Comparison of ENCODE assay signal across 8 cellular contexts in the genomic region with DNA sequence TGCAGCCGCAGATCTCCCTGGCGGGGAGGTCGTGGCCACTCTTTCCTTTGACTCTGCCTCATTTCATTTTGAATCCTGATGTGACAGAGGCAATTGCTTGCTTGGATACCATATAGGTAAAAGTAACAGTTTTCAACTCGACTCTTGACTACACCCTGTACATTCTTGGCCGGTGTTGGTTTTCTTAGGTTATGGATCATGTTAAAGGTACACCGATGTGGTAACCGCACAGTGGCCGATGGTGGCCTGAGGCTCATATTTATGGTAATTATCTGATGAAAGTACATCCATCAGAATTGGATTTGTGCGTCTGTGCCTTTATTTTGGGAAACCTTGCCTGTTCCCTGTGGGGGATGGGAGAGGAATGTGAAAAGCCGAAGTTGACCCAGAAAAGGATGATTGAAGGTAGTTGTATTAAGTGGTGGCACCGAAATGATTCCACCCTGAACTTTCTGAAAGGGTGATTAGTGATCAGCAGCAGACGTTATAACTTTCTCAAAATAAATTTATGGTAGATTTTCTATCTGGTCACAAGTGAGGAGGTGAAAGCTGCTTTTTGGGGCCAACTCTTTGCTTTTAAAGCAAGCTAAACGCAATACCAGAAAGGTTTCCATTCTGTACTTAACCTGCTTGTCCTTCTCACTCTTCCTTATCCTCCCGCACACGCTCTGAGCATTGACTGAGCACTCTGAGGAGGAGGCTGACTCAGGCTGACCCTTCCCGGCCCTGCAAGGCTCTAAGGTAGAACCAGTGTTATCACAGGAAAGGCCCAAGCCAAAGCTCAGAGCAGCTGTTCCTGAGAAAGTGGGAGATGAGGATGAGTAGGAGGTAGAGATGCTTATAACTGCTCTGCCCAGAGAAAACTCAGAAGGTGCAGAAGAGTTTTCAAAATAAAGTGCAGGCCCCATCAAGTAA. TPM values are rescaled to one million over a fixed set of nuclear protein-coding genes. Genes with fewer than 3 reads are reported as not detected.
DNase-seq lines count a peak whose midpoint lies in the region; ATAC-seq and TF ChIP-seq lines count a peak whose summit lies in the region.

No MANE protein-coding gene starts in this region.

- H3K36me3 Mint-ChIP-seq in CD8-positive, alpha-beta T cell: no peaks in the 10 kb centered on the region
- H3K36me3 Mint-ChIP-seq in memory B cell: peaks cover 3% of the 10 kb centered on the region

- peaks cover 2% of the 10 kb centered on the region for H3K9me3 Mint-ChIP-seq in CD8-positive, alpha-beta T cell
- H3K9me3 Mint-ChIP-seq in memory B cell: no peaks in the 10 kb centered on the region

- H3K4me1 Mint-ChIP-seq in CD8-positive, alpha-beta T cell (ENCODE audit: low read depth): peaks cover 8% of the 10 kb centered on the region
- peaks cover 8% of the 10 kb centered on the region for H3K4me1 Mint-ChIP-seq in memory B cell

- no peak for TF ChIP-seq EP300 in upper lobe of left lung (IDR thresholded peaks at IDR 0.05)

- intact Hi-C loops in CD8-positive, alpha-beta T cell (cut with DNase I, micrococcal nuclease): loop anchor here in 1 of 2 experiments (1.0 to 10.0 kb wide), 2 partner anchors 30 to 130 kb away; no protein-coding TSS in a partner anchor

- peaks cover 5% of the 10 kb centered on the region for H3K4me1 ChIP-seq in CD8-positive, alpha-beta T cell (ENCODE audit: insufficient read depth, low read length)
- peaks cover 18 to 44% (median 20%) of the 10 kb centered on the region in 4 donors for H3K4me1 ChIP-seq in upper lobe of left lung

- peaks cover 18% of the 10 kb centered on the region for H3K27me3 ChIP-seq in CD8-positive, alpha-beta T cell (ENCODE audit: insufficient read depth, low read length)
- H3K27me3 ChIP-seq in brain microvascular endothelial cell (replicated peaks) (no peaks in the 10 kb centered on the region), upper lobe of left lung (no peaks in the 10 kb centered on the region)

- no peak overlapping the region for H3K27ac Mint-ChIP-seq in CD8-positive, alpha-beta T cell
- no peak overlapping the region for H3K27ac Mint-ChIP-seq in memory B cell

- TF ChIP-seq POLR2A in upper lobe of left lung (IDR thresholded peaks at IDR 0.05): no peak

- H3K4me3 ChIP-seq in CD8-positive, alpha-beta T cell (ENCODE audit: low read depth, low read length): peak overlapping the region; percentile 57
- H3K4me3 ChIP-seq in brain microvascular endothelial cell (ENCODE audit: low read depth, low read length) (peak overlapping the region; percentile 82), upper lobe of left lung (peak overlapping the region; percentile 55 to 82 (median 66))

- in situ Hi-C loops in brain microvascular endothelial cell (cut with HindIII; ENCODE audit: low pct_ligation_motif_present, low sequenced_read_pairs): no loop called here

- no peaks in the 10 kb centered on the region for H3K36me3 ChIP-seq in CD8-positive, alpha-beta T cell (ENCODE audit: insufficient read depth, low read length)
- H3K36me3 ChIP-seq in brain microvascular endothelial cell (replicated peaks): no peaks in the 10 kb centered on the region
- H3K36me3 ChIP-seq in upper lobe of left lung: no peaks in the 10 kb centered on the region

- POLR2A ChIA-PET in CD8-positive, alpha-beta T cell (lab: Charles Lee): no interaction called here

- H3K4me3 Mint-ChIP-seq in CD8-positive, alpha-beta T cell: peak overlapping the region; percentile 77
- peak overlapping the region; percentile 52 for H3K4me3 Mint-ChIP-seq in memory B cell

- CTCF ChIA-PET in CD8-positive, alpha-beta T cell (lab: Charles Lee): interaction anchor here (1.0 kb wide), 1 partner anchor 127 kb away, joined by 4 read pairs; no protein-coding TSS in a partner anchor

- no peak for TF ChIP-seq CTCF in CD8-positive, alpha-beta T cell (IDR thresholded peaks at IDR 0.05)
- TF ChIP-seq CTCF in brain microvascular endothelial cell (IDR thresholded peaks at IDR 0.05; ENCODE audit: low read depth, low read length, missing control alignments) (no peak), upper lobe of left lung (IDR thresholded peaks at IDR 0.05) (no peak)

- no peak overlapping the region for H3K27ac ChIP-seq in CD8-positive, alpha-beta T cell (ENCODE audit: low read depth, low read length)
- peak overlapping the region; percentile 49 for H3K27ac ChIP-seq in brain microvascular endothelial cell
- peak overlapping the region; percentile 92 to 95 (median 95) for H3K27ac ChIP-seq in upper lobe of left lung

- no peak for ATAC-seq in CD8-positive, alpha-beta T cell
- ATAC-seq in memory B cell (ENCODE audit: low read depth) (no peak), upper lobe of left lung (ENCODE audit: low FRiP score in 2 of 2) (no peak), GM18870 (IDR thresholded peaks at IDR 0.05; ENCODE audit: unreplicated experiment) (no peak), HG02970 (IDR thresholded peaks at IDR 0.05; ENCODE audit: low FRiP score, unreplicated experiment) (no peak)

- H3K27me3 Mint-ChIP-seq in CD8-positive, alpha-beta T cell (ENCODE audit: low read depth): peaks cover 31% of the 10 kb centered on the region
- peaks cover 28% of the 10 kb centered on the region for H3K27me3 Mint-ChIP-seq in memory B cell

- no peak for DNase-seq in CD8-positive, alpha-beta T cell
- DNase-seq in KG1 (lab: John Stamatoyannopoulos, UW) (peak; percentile 12), brain microvascular endothelial cell (no peak), memory B cell (ENCODE audit: low spot score in 2 of 2) (no peak), upper lobe of left lung (no peak), NCI-H2196 treated with DMSO at 0.1 percent for 48 hours (lab: John Stamatoyannopoulos, UW; ENCODE audit: unreplicated experiment) (no peak)

- no peaks in the 10 kb centered on the region for H3K9me3 ChIP-seq in CD8-positive, alpha-beta T cell (ENCODE audit: low read length)
- no peaks in the 10 kb centered on the region for H3K9me3 ChIP-seq in upper lobe of left lung

- 33 to 40% methylated on average over 16 of the region's 16 CpGs for WGBS in upper lobe of left lung, 2 donors

RNA-seq across cellular contexts. Expression of gene B3GNT5, which starts 2.0 kb away (rescaled TPM):
- 1 to 10 TPM; 1.1 to 1.2 TPM for total RNA-seq in CD8-positive, alpha-beta T cell
- total RNA-seq in upper lobe of left lung: 10 to 100 TPM; 15.7 to 44.5 (median 28.3) TPM

Comparison
In these comparisons a context has a peak if more than half of its experiments do, and no peak if none do; other contexts are left out.
1. RNA of gene B3GNT5, which starts 2.0 kb away (total RNA-seq): 15.7 to 44.5 TPM in upper lobe of left lung; 1.1 to 1.2 TPM in CD8-positive, alpha-beta T cell; every median in the first group is over 4 times any median in the second.
2. Peak in every context shown above with its lines, with median percentiles within 50 percentile points of each other: H3K4me3 ChIP-seq.